Comparison of ENCODE assay signal across 27 cellular contexts in the genomic region with DNA sequence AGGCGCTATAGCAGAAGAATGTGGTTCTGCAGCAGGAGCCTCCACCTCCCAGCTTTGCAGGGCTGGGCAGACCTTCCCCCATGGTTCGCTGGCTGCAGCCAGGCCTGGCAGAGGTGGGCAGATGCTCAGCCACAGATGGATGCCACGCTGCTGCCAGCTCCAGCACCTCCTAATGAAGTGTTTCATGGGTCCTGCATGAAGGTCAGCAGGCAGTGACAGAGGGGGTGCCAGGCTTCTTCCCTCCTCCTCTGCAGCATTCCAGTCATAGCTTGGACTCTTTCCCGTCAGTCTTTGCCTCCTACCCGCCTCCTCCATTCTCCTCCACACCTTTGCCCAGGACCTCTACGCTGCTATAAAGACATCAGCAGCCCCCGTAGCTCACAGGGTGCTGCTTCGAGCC.
DNase-seq lines count a peak whose midpoint lies in the region; ATAC-seq and TF ChIP-seq lines count a peak whose summit lies in the region.
"Had no signal": no experiment of that assay in that cellular context is flagged by ENCODE, and none has a peak within 500 bp of the region (broad histone marks: within the 10 kb centered on the region; RNA-seq: fewer than 3 reads in every experiment).

No MANE protein-coding gene starts in this region.

- H3K27me3 ChIP-seq in layer of hippocampus (ENCODE audit: control insufficient read depth, insufficient read depth, low read length) (no peaks in the 10 kb centered on the region), upper lobe of right lung (no peaks in the 10 kb centered on the region), neural progenitor cell (no peaks in the 10 kb centered on the region)
- H3K27me3 ChIP-seq: pancreas, right lobe of liver, suprapubic skin had no signal

- H3K4me1 ChIP-seq in upper lobe of right lung (peaks cover 73% of the 10 kb centered on the region), neural progenitor cell (peaks cover 22% of the 10 kb centered on the region)

- no peak for DNase-seq in activated naive CD8-positive, alpha-beta T cell treated with anti-CD3 and anti-CD28 coated beads, Interleukin-2, amount 50 U/mL, for 24 hours
- DNase-seq in Right ventricle myocardium inferior (ENCODE audit: missing footprints) (peak; percentile 71), upper lobe of right lung (no peak), neural progenitor cell (ENCODE audit: low spot score) (no peak)
- DNase-seq in activated CD4-positive, alpha-beta T cell treated with anti-CD3 and anti-CD28 coated beads, Interleukin-2, amount 50 U/mL, for 48 hours = no peak
- DNase-seq: 8988T; activated CD4-positive, alpha-beta memory T cell treated with anti-CD3 and anti-CD28 coated beads, Interleukin-2, amount 10 ng/mL, durations not matched to agents 7 days and 5 days; caudate nucleus; CD4-positive, alpha-beta memory T cell; dermis blood vessel endothelial cell; DMS 273 treated with DMSO at 0.1 percent for 48 hours; EL; HFFc6; NCI-H1105; NCI-H1930; NCI-H526 treated with DMSO at 0.1 percent for 48 hours; nephron progenitor cell; pancreas; right lobe of liver; stimulated activated naive CD4-positive, alpha-beta T cell had no signal

- no peak overlapping the region for H3K4me3 Mint-ChIP-seq in activated naive CD8-positive, alpha-beta T cell
- no peak overlapping the region for H3K4me3 Mint-ChIP-seq in activated naive CD8-positive, alpha-beta T cell treated with anti-CD3 and anti-CD28 coated beads, Interleukin-2, amount 50 U/mL, for 24 hours
- no peak overlapping the region for H3K4me3 Mint-ChIP-seq in neural progenitor cell
- H3K4me3 Mint-ChIP-seq: activated CD4-positive, alpha-beta memory T cell treated with anti-CD3 and anti-CD28 coated beads, Interleukin-2, amount 10 ng/mL, durations not matched to agents 7 days and 5 days; HFFc6; nephron progenitor cell had no signal

- H3K4me2 ChIP-seq in neural progenitor cell = no peak overlapping the region

- H3K4me3 ChIP-seq in upper lobe of right lung (no peak overlapping the region), neural progenitor cell (no peak overlapping the region)
- H3K4me3 ChIP-seq: pancreas, right lobe of liver, suprapubic skin had no signal

- no peak for ATAC-seq in activated naive CD8-positive, alpha-beta T cell treated with anti-CD3 and anti-CD28 coated beads, Interleukin-2, amount 50 U/mL, for 24 hours
- ATAC-seq in Right ventricle myocardium inferior = peak; percentile 81
- ATAC-seq in upper lobe of right lung = peak; percentile 46
- no peak for ATAC-seq in HG02870 (IDR thresholded peaks at IDR 0.05; ENCODE audit: unreplicated experiment)
- ATAC-seq: activated CD4-positive, CD25-positive, alpha-beta regulatory T cell treated with anti-CD3 and anti-CD28 coated beads, Interleukin-2, amount 50 U/mL, for 24 hours had no signal

- peaks cover 5% of the 10 kb centered on the region for H3K36me3 Mint-ChIP-seq in activated naive CD8-positive, alpha-beta T cell
- H3K36me3 Mint-ChIP-seq in activated naive CD8-positive, alpha-beta T cell treated with anti-CD3 and anti-CD28 coated beads, Interleukin-2, amount 50 U/mL, for 24 hours (ENCODE audit: low read depth) = no peaks in the 10 kb centered on the region
- peaks cover 2% of the 10 kb centered on the region for H3K36me3 Mint-ChIP-seq in neural progenitor cell

- H3F3A ChIP-seq in neural progenitor cell (ENCODE audit: low read depth) = no peaks in the 10 kb centered on the region

- TF ChIP-seq CTCF in upper lobe of right lung (IDR thresholded peaks at IDR 0.05) (no peak), neural progenitor cell (IDR thresholded peaks at IDR 0.05) (no peak)

- peaks cover 27% of the 10 kb centered on the region for H3K4me1 Mint-ChIP-seq in activated naive CD8-positive, alpha-beta T cell (ENCODE audit: low read depth)
- peaks cover 35% of the 10 kb centered on the region for H3K4me1 Mint-ChIP-seq in activated naive CD8-positive, alpha-beta T cell treated with anti-CD3 and anti-CD28 coated beads, Interleukin-2, amount 50 U/mL, for 24 hours
- H3K4me1 Mint-ChIP-seq in neural progenitor cell = peaks cover 43% of the 10 kb centered on the region

- no peaks in the 10 kb centered on the region for H3K9me3 Mint-ChIP-seq in activated naive CD8-positive, alpha-beta T cell (ENCODE audit: low read depth)
- H3K9me3 Mint-ChIP-seq in activated naive CD8-positive, alpha-beta T cell treated with anti-CD3 and anti-CD28 coated beads, Interleukin-2, amount 50 U/mL, for 24 hours = no peaks in the 10 kb centered on the region
- H3K9me3 Mint-ChIP-seq in neural progenitor cell = no peaks in the 10 kb centered on the region
- H3K9me3 Mint-ChIP-seq: activated CD4-positive, alpha-beta memory T cell treated with anti-CD3 and anti-CD28 coated beads, Interleukin-2, amount 10 ng/mL, durations not matched to agents 7 days and 5 days; activated naive CD4-positive, alpha-beta T cell treated with anti-CD3 and anti-CD28 coated beads, Interleukin-2, amount 50 U/mL, for 24 hours; activated T-helper 2 cell treated with anti-CD3 and anti-CD28 coated beads, Interferon-gamma antibody, Interleukin-2, Interleukin-4, amounts not matched to agents 10 μg/mL and 5 μg/mL and 100 μg/mL, durations not matched to agents 14 hours and 24 hours and 36 hours; CD4-positive, alpha-beta memory T cell; HFFc6 had no signal

- no peaks in the 10 kb centered on the region for H3K27me3 Mint-ChIP-seq in activated naive CD8-positive, alpha-beta T cell
- no peaks in the 10 kb centered on the region for H3K27me3 Mint-ChIP-seq in activated naive CD8-positive, alpha-beta T cell treated with anti-CD3 and anti-CD28 coated beads, Interleukin-2, amount 50 U/mL, for 24 hours
- H3K27me3 Mint-ChIP-seq in neural progenitor cell (ENCODE audit: insufficient read depth, low read depth) = peaks cover 2% of the 10 kb centered on the region
- H3K27me3 Mint-ChIP-seq: activated CD4-positive, alpha-beta memory T cell treated with anti-CD3 and anti-CD28 coated beads, Interleukin-2, amount 10 ng/mL, durations not matched to agents 7 days and 5 days; activated naive CD4-positive, alpha-beta T cell treated with anti-CD3 and anti-CD28 coated beads, Interleukin-2, amount 50 U/mL, for 24 hours; CD4-positive, alpha-beta memory T cell had no signal

- H3K27ac Mint-ChIP-seq in activated naive CD8-positive, alpha-beta T cell = peak overlapping the region; percentile 46
- H3K27ac Mint-ChIP-seq in activated naive CD8-positive, alpha-beta T cell treated with anti-CD3 and anti-CD28 coated beads, Interleukin-2, amount 50 U/mL, for 24 hours = no peak overlapping the region
- no peak overlapping the region for H3K27ac Mint-ChIP-seq in neural progenitor cell
- H3K27ac Mint-ChIP-seq: activated CD4-positive, alpha-beta memory T cell treated with anti-CD3 and anti-CD28 coated beads, Interleukin-2, amount 10 ng/mL, durations not matched to agents 7 days and 5 days; activated naive CD4-positive, alpha-beta T cell treated with anti-CD3 and anti-CD28 coated beads, Interleukin-2, amount 50 U/mL, for 24 hours; activated T-helper 2 cell treated with anti-CD3 and anti-CD28 coated beads, Interferon-gamma antibody, Interleukin-2, Interleukin-4, amounts not matched to agents 10 μg/mL and 5 μg/mL and 100 μg/mL, durations not matched to agents 14 hours and 24 hours and 36 hours; HFFc6; nephron progenitor cell had no signal

- no peaks in the 10 kb centered on the region for H3K9me3 ChIP-seq in upper lobe of right lung
- H3K9me3 ChIP-seq in neural progenitor cell (ENCODE audit: low read depth) = no peaks in the 10 kb centered on the region
- H3K9me3 ChIP-seq: pancreas, right lobe of liver, suprapubic skin had no signal

- H3K79me2 ChIP-seq in neural progenitor cell (ENCODE audit: low read depth) = peaks cover 5% of the 10 kb centered on the region

- no peaks in the 10 kb centered on the region for H3K36me3 ChIP-seq in upper lobe of right lung
- no peaks in the 10 kb centered on the region for H3K36me3 ChIP-seq in neural progenitor cell
- H3K36me3 ChIP-seq: pancreas, right lobe of liver, suprapubic skin had no signal

- intact Hi-C loops in Right ventricle myocardium inferior (cut with DNase I) (no loop called here), upper lobe of right lung (cut with DNase I) (no loop called here)

- H3K9ac ChIP-seq in neural progenitor cell = no peak overlapping the region

- peaks cover 14% of the 10 kb centered on the region for H4K20me1 ChIP-seq in neural progenitor cell (ENCODE audit: low read depth)

- H3K27ac ChIP-seq in layer of hippocampus (ENCODE audit: low read depth, low read length) (peak overlapping the region; percentile 8), upper lobe of right lung (peak overlapping the region; percentile 87), neural progenitor cell (no peak overlapping the region)
- H3K27ac ChIP-seq: suprapubic skin had no signal

- H2AFZ ChIP-seq in neural progenitor cell (replicated peaks) = no peak overlapping the region

Comparison
In these comparisons a context has a peak if more than half of its experiments do, and no peak if none do; other contexts are left out.
1. ATAC-seq: peak in Right ventricle myocardium inferior (single experiment) and upper lobe of right lung (single experiment); none in activated naive CD8-positive, alpha-beta T cell treated with anti-CD3 and anti-CD28 coated beads, Interleukin-2, amount 50 U/mL, for 24 hours (single experiment) and HG02870 (single experiment).